ENCODE assay signal across 16 cellular contexts in the genomic region with DNA sequence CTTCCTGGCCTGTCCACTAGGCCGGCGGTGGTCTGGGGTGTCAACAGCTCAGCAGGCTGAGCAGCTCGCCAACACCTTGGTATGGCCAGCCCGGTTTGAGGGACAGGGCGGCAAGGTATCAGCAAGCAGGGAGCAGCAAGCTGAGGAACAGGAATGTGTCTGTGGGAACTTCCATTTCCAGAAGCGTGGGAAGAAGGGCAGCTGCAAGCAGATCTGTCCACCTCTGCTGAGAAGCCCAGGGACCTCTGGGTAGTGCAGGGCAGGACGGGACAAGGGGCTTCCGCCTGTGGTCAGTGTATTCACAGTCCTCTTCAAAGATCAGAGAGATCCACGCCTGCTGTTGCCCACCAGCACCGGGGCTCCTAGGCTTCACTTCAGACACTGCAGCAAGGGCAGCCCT. TPM values are rescaled to one million over a fixed set of nuclear protein-coding genes. Genes with fewer than 3 reads are reported as not detected.
DNase-seq lines count a peak whose midpoint lies in the region; ATAC-seq, FAIRE-seq and TF ChIP-seq lines count a peak whose summit lies in the region.
"Had no signal": no experiment of that assay in that cellular context is flagged by ENCODE, and none has a peak within 500 bp of the region (broad histone marks: within the 10 kb centered on the region; RNA-seq: fewer than 3 reads in every experiment).

No MANE protein-coding gene starts in this region.

- H3K36me3 ChIP-seq in BLaER1 (peaks cover 18% of the 10 kb centered on the region; the same call in 1 of the 2 replicates), fibroblast of lung (ENCODE audit: control insufficient read depth, insufficient read depth, low read length) (peaks cover 2% of the 10 kb centered on the region), pancreas (no peaks in the 10 kb centered on the region)

- intact Hi-C loops in pancreas (cut with DNase I) = no loop called here

- no peak for TF ChIP-seq CTCF in RWPE1 (conservative IDR thresholded peaks at IDR 0.05; ENCODE audit: low read depth)
- TF ChIP-seq CTCF in fibroblast of lung (conservative IDR thresholded peaks at IDR 0.05 in 1 of 2, IDR thresholded peaks at IDR 0.05 in 1 of 2; ENCODE audit: low read depth in 1 of 2, low read length in 2 of 2) = no peak
- TF ChIP-seq CTCF in pancreas (IDR thresholded peaks at IDR 0.05) = no peak

- DNase-seq in RWPE1 (ENCODE audit: low spot score) = no peak
- no peak for DNase-seq in fibroblast of lung (ENCODE audit: low read depth in 2 of 2)
- peak in 5 of 6 donors; percentile 77 to 90 (median 84) for DNase-seq in pancreas
- no peak for DNase-seq in stimulated activated naive B cell treated with anti-CD40 and anti-IgM and Interleukin-4, amounts not matched to agents 10 μg/mL and 1 μg/mL and 100 μg/mL, for 72 hours
- no peak for DNase-seq in central memory CD4-positive, alpha-beta T cell
- no peak for DNase-seq in NCI-H1105 (lab: John Stamatoyannopoulos, UW)
- DNase-seq: activated CD4-positive, alpha-beta T cell treated with anti-CD3 and anti-CD28 coated beads, Interleukin-2, amount 10 ng/mL, durations not matched to agents 7 days and 5 days; KBM-7; naive B cell; NCI-H2029 treated with DMSO at 0.1 percent for 48 hours; NK-92 treated with Interleukin-12 subunit alpha and Interleukin-12 subunit beta, amount 100 ng/mL, for 24 hours; stimulated activated CD4-positive, alpha-beta T cell treated with anti-CD3 and anti-CD28 coated beads, Interleukin-15, amount 100 ng/mL, for 24 hours had no signal

- H3K27me3 ChIP-seq in BLaER1 (no peaks in the 10 kb centered on the region), fibroblast of lung (ENCODE audit: control insufficient read depth, insufficient read depth, low read length) (no peaks in the 10 kb centered on the region), pancreas (no peaks in the 10 kb centered on the region)

- H3K9ac ChIP-seq in BLaER1 = no peak overlapping the region
- H3K9ac ChIP-seq in fibroblast of lung (ENCODE audit: insufficient read depth, low read length) = peak overlapping the region; percentile 48

- FAIRE-seq in pancreas (lab: Jason Lieb, UNC) = no peak

- H3K4me2 ChIP-seq in BLaER1 (0 out of 2 replicates have a peak overlapping the region, but pooled peaks have one; percentile 32), fibroblast of lung (ENCODE audit: extremely low read depth, insufficient read depth, low read length) (no peak overlapping the region)

- peaks cover 15 to 27% of the 10 kb centered on the region in 2 donors for H3K4me1 Mint-ChIP-seq in stimulated activated naive B cell treated with anti-CD40 and anti-IgM and Interleukin-4, amounts not matched to agents 10 μg/mL and 1 μg/mL and 100 μg/mL, for 72 hours

- no peak overlapping the region for H3K27ac Mint-ChIP-seq in stimulated activated naive B cell treated with anti-CD40 and anti-IgM and Interleukin-4, amounts not matched to agents 10 μg/mL and 1 μg/mL and 100 μg/mL, for 72 hours
- H3K27ac Mint-ChIP-seq: activated CD4-positive, alpha-beta T cell treated with anti-CD3 and anti-CD28 coated beads, Interleukin-2, amount 10 ng/mL, durations not matched to agents 7 days and 5 days; activated T-helper 1 cell treated with anti-CD3 and anti-CD28 coated beads, Interleukin-12 subunit alpha, Interleukin-12 subunit beta, Interleukin-2, Interleukin-4 antibody, amounts not matched to agents 30 ng/mL and 10 ng/mL and 1 ng/mL, durations not matched to agents 14 hours and 24 hours and 36 hours; naive B cell had no signal

- H3K36me3 Mint-ChIP-seq in stimulated activated naive B cell treated with anti-CD40 and anti-IgM and Interleukin-4, amounts not matched to agents 10 μg/mL and 1 μg/mL and 100 μg/mL, for 72 hours = no peaks in the 10 kb centered on the region
- H3K36me3 Mint-ChIP-seq: naive B cell had no signal

- H3K27ac ChIP-seq in BLaER1 (0 out of 2 replicates have a peak overlapping the region, but pooled peaks have one; percentile 42), RWPE1 (peak overlapping the region; percentile 95), fibroblast of lung (ENCODE audit: insufficient read depth, low read length) (peak overlapping the region; percentile 79), pancreas (peak overlapping the region; percentile 22 to 90 (median 48))

- no peaks in the 10 kb centered on the region for H3K9me3 ChIP-seq in BLaER1
- H3K9me3 ChIP-seq in fibroblast of lung (ENCODE audit: control insufficient read depth, insufficient read depth, low read depth, low read length) = no peaks in the 10 kb centered on the region
- no peaks in the 10 kb centered on the region for H3K9me3 ChIP-seq in pancreas

- H2AFZ ChIP-seq in fibroblast of lung (ENCODE audit: low read length) = no peak overlapping the region

- POLR2A ChIA-PET in RWPE1 (lab: Yijun Ruan, JAX; ENCODE audit: low non-redundant PET) = no interaction called here

- CTCF ChIA-PET in RWPE1 (lab: Yijun Ruan, JAX) = no interaction called here

- ATAC-seq in pancreas = peak; percentile 1 to 49 (median 41)
- ATAC-seq in stimulated activated naive B cell treated with anti-CD40 and anti-IgM and Interleukin-4, amounts not matched to agents 10 μg/mL and 1 μg/mL and 100 μg/mL, for 72 hours (replicated peaks) = no peak
- no peak for ATAC-seq in GM19467 (IDR thresholded peaks at IDR 0.05; ENCODE audit: unreplicated experiment)

- H3K27me3 Mint-ChIP-seq in stimulated activated naive B cell treated with anti-CD40 and anti-IgM and Interleukin-4, amounts not matched to agents 10 μg/mL and 1 μg/mL and 100 μg/mL, for 72 hours = peaks cover 0 to 4% of the 10 kb centered on the region in 2 donors
- H3K27me3 Mint-ChIP-seq: activated CD4-positive, alpha-beta T cell treated with anti-CD3 and anti-CD28 coated beads, Interleukin-2, amount 10 ng/mL, durations not matched to agents 7 days and 5 days; central memory CD8-positive, alpha-beta T cell had no signal

- no peak overlapping the region for H3K4me3 Mint-ChIP-seq in stimulated activated naive B cell treated with anti-CD40 and anti-IgM and Interleukin-4, amounts not matched to agents 10 μg/mL and 1 μg/mL and 100 μg/mL, for 72 hours
- H3K4me3 Mint-ChIP-seq: activated CD4-positive, alpha-beta T cell treated with anti-CD3 and anti-CD28 coated beads, Interleukin-2, amount 10 ng/mL, durations not matched to agents 7 days and 5 days; activated T-helper 1 cell treated with anti-CD3 and anti-CD28 coated beads, Interleukin-12 subunit alpha, Interleukin-12 subunit beta, Interleukin-2, Interleukin-4 antibody, amounts not matched to agents 30 ng/mL and 10 ng/mL and 1 ng/mL, durations not matched to agents 14 hours and 24 hours and 36 hours; central memory CD8-positive, alpha-beta T cell had no signal

- 44 to 45% methylated on average over 10 of the region's 10 CpGs for WGBS in pancreas, 2 donors

- H4K20me1 ChIP-seq in BLaER1 (peaks cover 39% of the 10 kb centered on the region), fibroblast of lung (ENCODE audit: control insufficient read depth, extremely low read depth, insufficient read depth, low read length) (peaks cover 6% of the 10 kb centered on the region)

- H3K4me3 ChIP-seq in BLaER1 (no peak overlapping the region), fibroblast of lung (replicated peaks in 1 of 4; ENCODE audit: control extremely low read depth in 1 of 4, insufficient read depth in 1 of 4, low read depth in 3 of 4, low read length in 4 of 4) (no peak overlapping the region), pancreas (no peak overlapping the region)

- peaks cover 97% of the 10 kb centered on the region for H3K79me2 ChIP-seq in fibroblast of lung (ENCODE audit: control insufficient read depth, insufficient read depth, low read length)

- no peaks in the 10 kb centered on the region for H3K9me3 Mint-ChIP-seq in stimulated activated naive B cell treated with anti-CD40 and anti-IgM and Interleukin-4, amounts not matched to agents 10 μg/mL and 1 μg/mL and 100 μg/mL, for 72 hours
- H3K9me3 Mint-ChIP-seq: activated CD4-positive, alpha-beta T cell treated with anti-CD3 and anti-CD28 coated beads, Interleukin-2, amount 10 ng/mL, durations not matched to agents 7 days and 5 days; activated T-helper 1 cell treated with anti-CD3 and anti-CD28 coated beads, Interleukin-12 subunit alpha, Interleukin-12 subunit beta, Interleukin-2, Interleukin-4 antibody, amounts not matched to agents 30 ng/mL and 10 ng/mL and 1 ng/mL, durations not matched to agents 14 hours and 24 hours and 36 hours; central memory CD8-positive, alpha-beta T cell; naive B cell had no signal

- H3K4me1 ChIP-seq in BLaER1 (peaks cover 90% of the 10 kb centered on the region), fibroblast of lung (ENCODE audit: control insufficient read depth, extremely low read depth, insufficient read depth, low read length) (peaks cover 70% of the 10 kb centered on the region), pancreas (peaks cover 38 to 79% (median 53%) of the 10 kb centered on the region in 3 donors)

RNA-seq across cellular contexts. Expression of gene ACTN1, which starts 36.0 kb away (rescaled TPM):
- 178 and 254 TPM in 2 replicates for total RNA-seq in fibroblast of lung
- 578 and 729 TPM in 2 replicates for polyA plus RNA-seq in fibroblast of lung
- polyA plus RNA-seq in fibroblast of lung (2012) = 491 and 638 TPM in 2 replicates
- 1,123 and 1,490 TPM in 2 replicates for polyA minus RNA-seq in fibroblast of lung (ENCODE audit: low replicate concordance)
- 100 to 1,000 TPM in 2 of 6 donors, 10 to 100 TPM in 4; 41.4 to 133 (median 50.9) TPM for total RNA-seq in pancreas
- 10 to 100 TPM; 24.4 to 47.3 TPM for polyA plus RNA-seq in pancreas

Comparison
In these comparisons a context has a peak if more than half of its experiments do, and no peak if none do; other contexts are left out.
1. H3K27ac ChIP-seq: peak in every context shown above with its lines; median percentile 95 in RWPE1; 79 in fibroblast of lung; 48 in pancreas; 42 in BLaER1.
2. DNase-seq: peak in pancreas (5 of 6); none in RWPE1 (single experiment), fibroblast of lung (0 of 2), stimulated activated naive B cell treated with anti-CD40 and anti-IgM and Interleukin-4, amounts not matched to agents 10 μg/mL and 1 μg/mL and 100 μg/mL, for 72 hours (single experiment), central memory CD4-positive, alpha-beta T cell (single experiment) and NCI-H1105 (single experiment).
3. ATAC-seq: peak in pancreas (4 of 4); none in stimulated activated naive B cell treated with anti-CD40 and anti-IgM and Interleukin-4, amounts not matched to agents 10 μg/mL and 1 μg/mL and 100 μg/mL, for 72 hours (0 of 2) and GM19467 (single experiment).